8 cellular contexts compared by ENCODE assay signal in the genomic region with DNA sequence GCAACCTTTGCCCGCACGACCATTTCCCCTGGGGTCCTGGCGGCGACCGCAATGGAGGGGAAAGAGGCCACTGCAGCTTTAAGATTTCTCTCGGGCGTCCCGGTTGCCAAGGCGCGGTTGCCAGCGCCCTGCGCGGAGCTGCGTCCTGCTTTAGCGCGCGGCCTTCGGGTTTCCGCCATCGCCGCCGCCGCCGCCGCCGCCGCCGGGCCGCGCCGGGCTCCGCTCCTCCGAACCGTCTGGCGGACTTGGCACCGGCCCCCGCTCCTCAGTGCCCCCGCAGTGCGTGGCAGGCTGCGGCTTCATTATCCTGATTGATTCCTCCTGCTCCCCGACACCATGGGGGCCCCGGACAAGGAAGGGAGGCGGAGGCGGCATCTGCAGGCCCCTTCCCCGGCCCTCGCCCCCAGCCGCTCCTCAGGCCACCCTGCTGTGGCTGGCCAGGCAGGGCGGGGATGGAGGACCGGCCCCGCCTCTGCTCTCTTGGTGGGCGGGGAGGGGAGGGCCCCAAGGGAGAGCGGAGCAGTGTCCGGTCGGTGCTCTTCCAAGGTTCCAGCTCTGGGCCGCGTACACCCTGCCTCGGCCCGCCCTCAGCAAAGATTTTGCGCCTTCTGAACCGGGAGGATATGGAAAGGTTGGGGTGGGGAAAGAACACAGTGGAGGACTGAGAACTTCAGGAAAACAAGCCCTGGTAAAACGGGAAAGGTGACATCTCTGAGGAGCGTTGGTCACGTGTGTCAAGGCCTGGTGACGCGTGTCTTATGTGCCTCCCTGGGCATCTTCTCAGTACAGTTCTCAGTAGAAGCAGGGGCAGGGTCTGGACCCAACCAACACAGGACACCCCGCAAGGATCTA. TPM values are rescaled to one million over a fixed set of nuclear protein-coding genes. Genes with fewer than 3 reads are reported as not detected.
DNase-seq lines count a peak whose midpoint lies in the region; ATAC-seq, FAIRE-seq and TF ChIP-seq lines count a peak whose summit lies in the region.

No MANE protein-coding gene starts in this region.

- H3K4me1 ChIP-seq in BLaER1 (peaks cover 30% of the 10 kb centered on the region), GM23338 (ENCODE audit: insufficient read depth) (peaks cover 15% of the 10 kb centered on the region), OCI-LY1 (ENCODE audit: insufficient read depth, low read length, severe bottlenecking) (peaks cover 6% of the 10 kb centered on the region), pancreas (no peaks in the 10 kb centered on the region)

- WGBS in pancreas, 2 donors: 1 to 2% methylated on average over 53 to 66 of the region's 66 CpGs

- H3K27ac ChIP-seq in BLaER1 (peak overlapping the region; percentile 51), GM23338 (ENCODE audit: low read depth) (no peak overlapping the region), OCI-LY1 (ENCODE audit: low read depth, low read length, poor library complexity, severe bottlenecking) (no peak overlapping the region), pancreas (peak overlapping the region; percentile 33 to 76 (median 66))

- H3K79me2 ChIP-seq in GM23338 (replicated peaks; ENCODE audit: insufficient read depth) (no peaks in the 10 kb centered on the region), OCI-LY1 (ENCODE audit: insufficient read depth, low read length) (no peaks in the 10 kb centered on the region)

- peak overlapping the region; percentile 54; the same call in 1 of the 2 replicates for H3K27ac Mint-ChIP-seq in GM23338

- H4K20me1 ChIP-seq in BLaER1 (no peaks in the 10 kb centered on the region), GM23338 (replicated peaks; ENCODE audit: insufficient read depth) (no peaks in the 10 kb centered on the region), OCI-LY1 (ENCODE audit: insufficient read depth, low read length) (no peaks in the 10 kb centered on the region)

- no peak for FAIRE-seq in pancreas (lab: Jason Lieb, UNC)

- H3K27me3 Mint-ChIP-seq in GM23338 (ENCODE audit: insufficient read depth, low read depth, poor library complexity): peaks cover 28% of the 10 kb centered on the region

- ATAC-seq in GM23338 (peak; percentile 91), pancreas (peak; percentile 92 to 95 (median 94)), HG03097 (IDR thresholded peaks at IDR 0.05; ENCODE audit: low FRiP score, unreplicated experiment) (no peak), HG02884 (IDR thresholded peaks at IDR 0.05; ENCODE audit: unreplicated experiment) (no peak)

- peak overlapping the region; percentile 85 for H3K4me3 Mint-ChIP-seq in GM23338

- H3K9me2 ChIP-seq in GM23338 (ENCODE audit: insufficient read depth): no peaks in the 10 kb centered on the region
- no peaks in the 10 kb centered on the region for H3K9me2 ChIP-seq in OCI-LY1 (ENCODE audit: low read depth, low read length)

- H3K4me3 ChIP-seq in BLaER1: peak overlapping the region; percentile 73
- H3K4me3 ChIP-seq in GM23338: peak overlapping the region; percentile 86
- peak overlapping the region; percentile 69 for H3K4me3 ChIP-seq in OCI-LY1 (ENCODE audit: low read depth, low read length, poor library complexity, severe bottlenecking)
- peak overlapping the region; percentile 49 to 82 (median 62) for H3K4me3 ChIP-seq in pancreas

- H3K4me2 ChIP-seq in BLaER1 (peak overlapping the region; percentile 96), GM23338 (peak overlapping the region; percentile 86), OCI-LY1 (ENCODE audit: low read length) (peak overlapping the region; percentile 86)

- H3F3A ChIP-seq in GM23338 (replicated peaks; ENCODE audit: low read depth) (peaks cover 9% of the 10 kb centered on the region), OCI-LY1 (ENCODE audit: insufficient read depth, low read length) (no peaks in the 10 kb centered on the region; the same call in 1 of the 2 replicates)

- H3K9ac ChIP-seq in BLaER1 (peak overlapping the region; percentile 78), OCI-LY1 (ENCODE audit: low read length) (peak overlapping the region; percentile 63)

- TF ChIP-seq CTCF in GM23338 (conservative IDR thresholded peaks at IDR 0.05; ENCODE audit: low read depth in 2 of 2) (no peak), OCI-LY1 (IDR thresholded peaks at IDR 0.05; ENCODE audit: low read length) (no peak), pancreas (IDR thresholded peaks at IDR 0.05) (no peak)

- intact Hi-C loops in cardiac septum (cut with DNase I): loop anchor here (5.0 kb wide), 1 partner anchor 44 kb away; no protein-coding TSS in a partner anchor
- intact Hi-C loops in pancreas (cut with DNase I): no loop called here

- DNase-seq in GM23338 (ENCODE audit: low spot score): peak; percentile 87
- DNase-seq in amniotic epithelial cell (ENCODE audit: low read depth): peak; percentile 63
- peak; percentile 80 for DNase-seq in cardiac septum (ENCODE audit: low spot score)
- peak; percentile 53 to 86 (median 72) for DNase-seq in pancreas

- H3K27me3 ChIP-seq in BLaER1 (no peaks in the 10 kb centered on the region), GM23338 (ENCODE audit: insufficient read depth) (peaks cover 9% of the 10 kb centered on the region), OCI-LY1 (ENCODE audit: insufficient read depth, low read length) (no peaks in the 10 kb centered on the region), pancreas (no peaks in the 10 kb centered on the region)

- no peaks in the 10 kb centered on the region for H3K9me3 Mint-ChIP-seq in GM23338

- H3K4me1 Mint-ChIP-seq in GM23338: peaks cover 21% of the 10 kb centered on the region

- H3K36me3 Mint-ChIP-seq in GM23338 (ENCODE audit: low read depth): peaks cover 6% of the 10 kb centered on the region; the same call in 1 of the 3 replicates

- peak overlapping the region; percentile 99 for H2AFZ ChIP-seq in GM23338
- no peak overlapping the region for H2AFZ ChIP-seq in OCI-LY1 (ENCODE audit: low read length)

- H3K9me3 ChIP-seq in BLaER1: peaks cover 6% of the 10 kb centered on the region; the same call in 1 of the 2 replicates
- no peaks in the 10 kb centered on the region for H3K9me3 ChIP-seq in OCI-LY1 (ENCODE audit: low read length)
- H3K9me3 ChIP-seq in pancreas: no peaks in the 10 kb centered on the region

- peaks cover 24% of the 10 kb centered on the region for H3K36me3 ChIP-seq in BLaER1
- H3K36me3 ChIP-seq in GM23338 (ENCODE audit: insufficient read depth): no peaks in the 10 kb centered on the region
- peaks cover 12% of the 10 kb centered on the region for H3K36me3 ChIP-seq in OCI-LY1 (ENCODE audit: insufficient read depth, low read length)
- H3K36me3 ChIP-seq in pancreas: no peaks in the 10 kb centered on the region

TF ChIP-seq in GM23338, 12 proteins besides CTCF, POLR2A, EP300 and RAD21:
- no peak for TF ChIP-seq EZH2phosphoT487 (IDR thresholded peaks at IDR 0.05; ENCODE audit: unreplicated experiment)
- peak; percentile 60; the same call in 1 of the 2 replicates for TF ChIP-seq POLR2AphosphoS5 (IDR thresholded peaks at IDR 0.05; ENCODE audit: low read depth)
- TF ChIP-seq CREB1 (CRISPR knock-in tag; IDR thresholded peaks at IDR 0.05; ENCODE audit: low read depth): 0 out of 2 replicates have a peak, but pooled peaks have one; percentile 41

RNA-seq across cellular contexts. Expression of a gene that starts 34.0 kb away (rescaled TPM):
- total RNA-seq in GM23338 (2014; rRNA removed; shearing (Covaris generic)): not detected in 2 replicates
- polyA plus RNA-seq in GM23338 (2016; fragmentation: Nextera tagmentation; extraction: Ambion mirVana) (not detected in 2 replicates), pancreas (under 1 TPM in 1 of 2 donors, not detected in 1; 0.04 TPM)
- total RNA-seq in cardiac septum (0.08 TPM), pancreas (not detected)

RNA-seq across cellular contexts. Expression of a gene that starts 53.1 kb away (rescaled TPM):
- total RNA-seq in GM23338 (2014; rRNA removed; shearing (Covaris generic)): 1.5 and 3.4 TPM in 2 replicates
- polyA plus RNA-seq in GM23338 (2016; fragmentation: Nextera tagmentation; extraction: Ambion mirVana): 3.7 and 5.4 TPM in 2 replicates
- total RNA-seq in cardiac septum: 1.2 TPM
- total RNA-seq in pancreas: 10 to 100 TPM; 42.8 to 74.3 (median 62.8) TPM
- 100 to 1,000 TPM in 1 of 2 donors, 10 to 100 TPM in 1; 99.1 to 201 TPM for polyA plus RNA-seq in pancreas

Comparison
In these comparisons a context has a peak if more than half of its experiments do, and no peak if none do; other contexts are left out.
1. H3K27ac ChIP-seq: peak in BLaER1 (single experiment) and pancreas (4 of 4); none in GM23338 (single experiment) and OCI-LY1 (single experiment).
2. ATAC-seq: peak in GM23338 (single experiment) and pancreas (4 of 4); none in HG03097 (single experiment) and HG02884 (single experiment).
3. Peak in every context shown above with its lines, with median percentiles within 50 percentile points of each other: H3K4me2 ChIP-seq, H3K4me3 ChIP-seq and DNase-seq.